In genomic region chr2:238296638-238297457, GRCh38 we compare ENCODE assay signal across 26 cellular contexts. TPM values are rescaled to one million over a fixed set of nuclear protein-coding genes. Genes with fewer than 3 reads are reported as not detected.
A peak's percentile ranks its signal among the peaks of the same experiment; 100 is the strongest.
DNase-seq lines count a peak whose midpoint lies in the region; FAIRE-seq and TF ChIP-seq lines count a peak whose summit lies in the region.
"Had no signal": no experiment of that assay in that cellular context is flagged by ENCODE, and none has a peak within 500 bp of the region (broad histone marks: within the 10 kb centered on the region; RNA-seq: fewer than 3 reads in every experiment).

No MANE protein-coding gene starts in this region.

- CTCF ChIA-PET in H1 (lab: Charles Lee; ENCODE audit: partially characterized antibody): interaction anchor here (0.7 to 1.2 kb wide), 3 partner anchors 8 to 1055 kb away, joined by 3 to 6 read pairs (median 3); no protein-coding TSS in a partner anchor

- H3K27me3 Mint-ChIP-seq in type B pancreatic cell: peaks cover 11% of the 10 kb centered on the region

- TF ChIP-seq RAD21 in H1 (IDR thresholded peaks at IDR 0.05 in 1 of 2, conservative IDR thresholded peaks at IDR 0.05 in 1 of 2; ENCODE audit: low read depth in 2 of 2, low read length in 2 of 2): no peak

- no peak overlapping the region for H3K9ac ChIP-seq in H1 (replicated peaks in 1 of 4; ENCODE audit: extremely low read depth in 1 of 4, low read depth in 3 of 4, low read length in 3 of 4)
- H3K9ac ChIP-seq in mesendoderm (ENCODE audit: low read length): no peak overlapping the region
- H3K9ac ChIP-seq: BLaER1 treated with 17β-estradiol and CSF1 and Interleukin-3, amounts not matched to agents 10 nM and 100 nM had no signal

- H3K23ac ChIP-seq in H1 (ENCODE audit: insufficient read length) (no peak overlapping the region), mesendoderm (ENCODE audit: low read length) (no peak overlapping the region)

- no peaks in the 10 kb centered on the region for H4K20me1 ChIP-seq in H1 (replicated peaks in 1 of 2; ENCODE audit: control insufficient read depth in 1 of 2, insufficient read depth in 2 of 2, low read length in 2 of 2)
- H4K20me1 ChIP-seq: BLaER1 treated with 17β-estradiol and CSF1 and Interleukin-3, amounts not matched to agents 10 nM and 100 nM had no signal

- H2BK15ac ChIP-seq in H1 (ENCODE audit: low read length) (0 out of 2 replicates have a peak overlapping the region, but pooled peaks have one; percentile 72), mesendoderm (replicated peaks; ENCODE audit: low read depth) (no peak overlapping the region)

- H3K4me3 ChIP-seq in H1 (ENCODE audit: extremely low read depth in 1 of 4, insufficient read depth in 2 of 4, low read depth in 3 of 4, low read length in 4 of 4) (no peak overlapping the region), mesendoderm (ENCODE audit: low read length) (no peak overlapping the region), sigmoid colon (no peak overlapping the region)
- H3K4me3 ChIP-seq: BLaER1 treated with 17β-estradiol and CSF1 and Interleukin-3, amounts not matched to agents 10 nM and 100 nM; PC-9; SJCRH30 had no signal

- intact Hi-C loops in sigmoid colon (cut with DNase I): no loop called here

- H3K14ac ChIP-seq in H1 (ENCODE audit: insufficient read length): no peak overlapping the region

- H3K27ac ChIP-seq in VCaP (peak overlapping the region; percentile 93; the same call in 1 of the 2 replicates), H1 (ENCODE audit: low read depth, low read length) (no peak overlapping the region), mesendoderm (ENCODE audit: low read depth, low read length) (peak overlapping the region; percentile 25), sigmoid colon (no peak overlapping the region)
- H3K27ac ChIP-seq: BLaER1 treated with 17β-estradiol and CSF1 and Interleukin-3, amounts not matched to agents 10 nM and 100 nM; PC-9; SJCRH30 had no signal

- no peak overlapping the region for H4K8ac ChIP-seq in H1 (ENCODE audit: extremely low read depth, insufficient read depth, low read length)
- H4K8ac ChIP-seq in mesendoderm (ENCODE audit: low read depth, low read length): no peak overlapping the region

- POLR2A ChIA-PET in H1 (lab: Charles Lee; ENCODE audit: partially characterized antibody): interaction anchor here (3.3 kb wide), 1 partner anchor 9 kb away, joined by 15 read pairs; the partner anchor contains the start of gene PER2

- H3K23me2 ChIP-seq in H1 (ENCODE audit: low read depth, low read length): no peaks in the 10 kb centered on the region

- no peaks in the 10 kb centered on the region for H3K9me3 Mint-ChIP-seq in type B pancreatic cell
- H3K9me3 Mint-ChIP-seq: CD4-positive, alpha-beta T cell had no signal

- no peak overlapping the region for H3K4me3 Mint-ChIP-seq in type B pancreatic cell
- H3K4me3 Mint-ChIP-seq: CD4-positive, alpha-beta T cell had no signal

- no peak overlapping the region for H3K4ac ChIP-seq in H1 (replicated peaks; ENCODE audit: insufficient read length, low read depth, low read length)
- no peak overlapping the region for H3K4ac ChIP-seq in mesendoderm (ENCODE audit: low read depth, low read length)

- H3K4me2 ChIP-seq in H1 (ENCODE audit: insufficient read depth in 1 of 2, low read depth in 2 of 2, low read length in 2 of 2) (no peak overlapping the region), mesendoderm (ENCODE audit: low read length) (no peak overlapping the region)
- H3K4me2 ChIP-seq: BLaER1 treated with 17β-estradiol and CSF1 and Interleukin-3, amounts not matched to agents 10 nM and 100 nM; PC-9 had no signal

- H3K56ac ChIP-seq in H1 (replicated peaks; ENCODE audit: insufficient read length, low read depth, low read length): no peak overlapping the region
- H3K56ac ChIP-seq in mesendoderm (ENCODE audit: low read length): peak overlapping the region; percentile 76

- H3K18ac ChIP-seq in H1 (ENCODE audit: extremely low read depth, low read length) (no peak overlapping the region), mesendoderm (ENCODE audit: low read length) (no peak overlapping the region)

- FAIRE-seq in H1 (lab: Jason Lieb, UNC): no peak
- FAIRE-seq: A204.1, G401.6 had no signal

- H3K27me3 ChIP-seq in H1 (replicated peaks in 1 of 4; ENCODE audit: control insufficient read depth in 3 of 4, extremely low read depth in 1 of 4, insufficient read depth in 3 of 4, low read length in 3 of 4) (peaks cover 0 to 2% (median 0%) of the 10 kb centered on the region in 4 experiments; a peak in 2 of 7 replicates), mesendoderm (ENCODE audit: insufficient read depth, low read length, poor library complexity) (no peaks in the 10 kb centered on the region), sigmoid colon (peaks cover 0 to 6% (median 0%) of the 10 kb centered on the region in 3 donors)
- H3K27me3 ChIP-seq: BLaER1 treated with 17β-estradiol and CSF1 and Interleukin-3, amounts not matched to agents 10 nM and 100 nM had no signal

- no peaks in the 10 kb centered on the region for H3K36me3 ChIP-seq in H1 (ENCODE audit: control insufficient read depth in 2 of 4, insufficient read depth in 4 of 4, low read length in 3 of 4)
- no peaks in the 10 kb centered on the region for H3K36me3 ChIP-seq in mesendoderm (ENCODE audit: control insufficient read depth, insufficient read depth, low read length)
- H3K36me3 ChIP-seq in sigmoid colon: no peaks in the 10 kb centered on the region
- H3K36me3 ChIP-seq: BLaER1 treated with 17β-estradiol and CSF1 and Interleukin-3, amounts not matched to agents 10 nM and 100 nM; SJCRH30 had no signal

- H4K5ac ChIP-seq in H1 (ENCODE audit: insufficient read length, low read depth, low read length) (no peak overlapping the region), mesendoderm (ENCODE audit: low read length) (no peak overlapping the region)

- no peak overlapping the region for H2BK12ac ChIP-seq in H1 (ENCODE audit: low read depth, low read length)

- no peaks in the 10 kb centered on the region for H3K9me3 ChIP-seq in H1 (ENCODE audit: insufficient read depth in 2 of 2, low read depth in 1 of 2, low read length in 1 of 2)
- H3K9me3 ChIP-seq in sigmoid colon: no peaks in the 10 kb centered on the region
- H3K9me3 ChIP-seq: BLaER1 treated with 17β-estradiol and CSF1 and Interleukin-3, amounts not matched to agents 10 nM and 100 nM; SJCRH30 had no signal

- no peaks in the 10 kb centered on the region for H3K4me1 Mint-ChIP-seq in type B pancreatic cell (ENCODE audit: unreplicated experiment)

- H3K79me2 ChIP-seq in H1 (ENCODE audit: control insufficient read depth in 1 of 2, insufficient read depth in 2 of 2, low read length in 2 of 2) (no peaks in the 10 kb centered on the region), mesendoderm (ENCODE audit: control insufficient read depth, insufficient read depth, low read length) (no peaks in the 10 kb centered on the region)

- H2AK5ac ChIP-seq in H1 (ENCODE audit: low read depth, low read length) (no peak overlapping the region), mesendoderm (ENCODE audit: low read length) (no peak overlapping the region)

- no peak for TF ChIP-seq EP300 in H1 (IDR thresholded peaks at IDR 0.05; ENCODE audit: borderline replicate concordance in 1 of 2, low read depth in 2 of 2, low read length in 2 of 2)
- no peak for TF ChIP-seq EP300 in sigmoid colon (IDR thresholded peaks at IDR 0.05)

- H3K4me1 ChIP-seq in H1 (replicated peaks in 1 of 4; ENCODE audit: control insufficient read depth in 3 of 4, insufficient read depth in 4 of 4, low read length in 3 of 4): no peaks in the 10 kb centered on the region
- H3K4me1 ChIP-seq in mesendoderm (ENCODE audit: control insufficient read depth, low read depth, low read length): peaks cover 2% of the 10 kb centered on the region
- H3K4me1 ChIP-seq in sigmoid colon: peaks cover 0 to 11% (median 9%) of the 10 kb centered on the region in 4 donors
- H3K4me1 ChIP-seq: SJCRH30 had no signal

- H4K91ac ChIP-seq in H1 (replicated peaks; ENCODE audit: insufficient read length, low read length): no peak overlapping the region

- no peak overlapping the region for H2AFZ ChIP-seq in H1 (ENCODE audit: low read length)
- H2AFZ ChIP-seq: PC-9 had no signal

- WGBS in H1 (ENCODE audit: extremely low coverage in 1 of 2, insufficient coverage in 1 of 2, insufficient read length in 1 of 2, insufficient replicate concordance in 2 of 2, low coverage in 1 of 2, low lambda C conversion rate in 2 of 2, missing lambda C conversion rate in 1 of 2), 2 experiments: 88% methylated on average over 23 of the region's 24 CpGs; no CpG with 5 or more reads in 1 of the 2 experiments
- no CpG with 5 or more reads among the region's 24 CpGs for WGBS in mesendoderm (ENCODE audit: extremely low coverage, insufficient coverage, low lambda C conversion rate)
- 85 to 87% methylated on average over 24 of the region's 24 CpGs for WGBS in sigmoid colon, 2 donors

- no peak overlapping the region; the same call in 1 of the 2 replicates for H2BK5ac ChIP-seq in H1 (ENCODE audit: low read depth, low read length)
- H2BK5ac ChIP-seq in mesendoderm (ENCODE audit: low read length): peak overlapping the region; percentile 1

- H3K27ac Mint-ChIP-seq in type B pancreatic cell: no peak overlapping the region
- H3K27ac Mint-ChIP-seq: CD4-positive, alpha-beta T cell had no signal

- no peaks in the 10 kb centered on the region for H3K79me1 ChIP-seq in H1 (ENCODE audit: low read depth, low read length)
- H3K79me1 ChIP-seq in mesendoderm (ENCODE audit: low read length): no peaks in the 10 kb centered on the region

- DNase-seq in H1 (ENCODE audit: low read depth in 1 of 2, low spot score in 2 of 2) (no peak), mesendoderm (peak; percentile 86), sigmoid colon (peak; percentile 56), type B pancreatic cell (ENCODE audit: extremely low spot score, unreplicated experiment) (no peak), SK-N-DZ (ENCODE audit: low spot score) (no peak), NCI-H2196 (lab: John Stamatoyannopoulos, UW; ENCODE audit: unreplicated experiment) (no peak), NCI-H1105 treated with DMSO at 0.1 percent for 48 hours (lab: John Stamatoyannopoulos, UW) (no peak)
- DNase-seq: AML-193; CD4-positive, alpha-beta T cell; COR-L47; GOT3; KBM-7; MV-4-11; NCI-H1105; NCI-H146; NCI-H1930; NCI-H2107; NCI-H446; NCI-H524 treated with DMSO at 0.1 percent for 48 hours; NCI-H774; PC-9; SJCRH30 had no signal

- H2BK20ac ChIP-seq in H1 (ENCODE audit: low read length): no peak overlapping the region

- no peaks in the 10 kb centered on the region for H3K36me3 Mint-ChIP-seq in type B pancreatic cell

- TF ChIP-seq POLR2A in H1 (IDR thresholded peaks at IDR 0.05; ENCODE audit: control extremely low read depth in 1 of 2, low read depth in 2 of 2, low read length in 2 of 2) (no peak), sigmoid colon (IDR thresholded peaks at IDR 0.05) (no peak)

- H2BK120ac ChIP-seq in H1 (replicated peaks; ENCODE audit: low read depth, low read length) (no peak overlapping the region), mesendoderm (ENCODE audit: low read depth, low read length) (no peak overlapping the region)

- TF ChIP-seq CTCF in VCaP (conservative IDR thresholded peaks at IDR 0.05) (no peak), H1 (IDR thresholded peaks at IDR 0.05; ENCODE audit: control extremely low read depth in 1 of 3, insufficient read depth in 1 of 3, low read depth in 1 of 3, low read length in 3 of 3) (no peak), sigmoid colon (IDR thresholded peaks at IDR 0.05) (no peak), type B pancreatic cell (conservative IDR thresholded peaks at IDR 0.05) (no peak)

RNA-seq across cellular contexts. Expression of gene PER2, which starts 8.4 kb away (rescaled TPM):
- total RNA-seq in H1 (2021; fragmentation: NEBNext Ultra II Directional; extraction: Animal tissue kit (Norgen Biotek cat#: 25700)): 5.5 TPM in 2 replicates
- 0.91 and 0.99 TPM in 2 replicates for polyA plus RNA-seq in H1 (2011; rRNA removed)
- polyA plus RNA-seq in H1 (2011; cell fraction: cytosol; rRNA removed): 0.78 TPM
- polyA plus RNA-seq in H1 (2011; cell fraction: nucleus; rRNA removed): 2.3 TPM
- 2.0 to 2.9 TPM (median 2.3 TPM) in 4 replicates for polyA plus RNA-seq in H1 (2012, experiment 1 of 2)
- polyA plus RNA-seq in H1 (2012, experiment 2 of 2): 0.73 TPM
- polyA plus RNA-seq in H1 (2013, experiment 1 of 2): 1.5 TPM
- 1.6 TPM for polyA plus RNA-seq in H1 (2013, experiment 2 of 2)
- 4.9 and 7.3 TPM in 2 replicates for polyA minus RNA-seq in H1 (2011; rRNA and poly(A)+ RNA removed)
- 3.7 TPM for polyA minus RNA-seq in H1 (2011; cell fraction: cytosol; rRNA and poly(A)+ RNA removed)
- polyA minus RNA-seq in H1 (2011; cell fraction: nucleus; rRNA and poly(A)+ RNA removed): 7.2 TPM
- 2.2 TPM for polyA plus RNA-seq in mesendoderm (2013, experiment 1 of 2)
- 2.0 TPM for polyA plus RNA-seq in mesendoderm (2013, experiment 2 of 2)
- 10 to 100 TPM in 1 of 4 donors, 1 to 10 TPM in 3; 7.7 to 11.8 (median 9.2) TPM for total RNA-seq in sigmoid colon
- 1 to 10 TPM; 3.7 to 7.1 (median 4.2) TPM for polyA plus RNA-seq in sigmoid colon
- 14.0 and 15.5 TPM in 2 replicates for total RNA-seq in type B pancreatic cell (ENCODE audit: low replicate concordance)
- polyA plus RNA-seq in SK-N-DZ (2014; cell fraction: cytosol; rRNA removed): 0.90 and 1.0 TPM in 2 replicates
- polyA plus RNA-seq in SK-N-DZ (2014; cell fraction: nucleus; rRNA removed): 0.71 and 3.6 TPM in 2 replicates

RNA-seq across cellular contexts. Expression of gene TRAF3IP1, which starts 23.5 kb away (rescaled TPM):
- 15.9 and 17.5 TPM in 2 replicates for total RNA-seq in H1 (2021; fragmentation: NEBNext Ultra II Directional; extraction: Animal tissue kit (Norgen Biotek cat#: 25700))
- polyA plus RNA-seq in H1 (2011; rRNA removed) (2.3 and 2.8 TPM in 2 replicates), sigmoid colon (10 to 100 TPM in 1 of 3 donors, 1 to 10 TPM in 2; 6.9 to 13.2 (median 7.2) TPM)
- polyA plus RNA-seq in H1 (2011; cell fraction: cytosol; rRNA removed): 4.4 TPM
- 2.4 TPM for polyA plus RNA-seq in H1 (2011; cell fraction: nucleus; rRNA removed)
- 10.7 to 16.8 TPM (median 13.9 TPM) in 4 replicates for polyA plus RNA-seq in H1 (2012, experiment 1 of 2)
- polyA plus RNA-seq in H1 (2012, experiment 2 of 2): 0.98 TPM
- polyA plus RNA-seq in H1 (2013, experiment 1 of 2): 9.9 TPM
- polyA plus RNA-seq in H1 (2013, experiment 2 of 2): 8.7 TPM
- polyA minus RNA-seq in H1 (2011; rRNA and poly(A)+ RNA removed): 3.5 and 8.0 TPM in 2 replicates
- 6.5 TPM for polyA minus RNA-seq in H1 (2011; cell fraction: cytosol; rRNA and poly(A)+ RNA removed)
- 4.1 TPM for polyA minus RNA-seq in H1 (2011; cell fraction: nucleus; rRNA and poly(A)+ RNA removed)
- 11.7 TPM for polyA plus RNA-seq in mesendoderm (2013, experiment 1 of 2)
- 12.0 TPM for polyA plus RNA-seq in mesendoderm (2013, experiment 2 of 2)
- total RNA-seq in sigmoid colon (10 to 100 TPM; 17.5 to 20.8 (median 18.2) TPM), type B pancreatic cell (ENCODE audit: low replicate concordance) (20.9 and 21.0 TPM in 2 replicates)
- polyA plus RNA-seq in SK-N-DZ (2014; cell fraction: cytosol; rRNA removed): 5.2 and 6.8 TPM in 2 replicates
- 1.8 and 2.7 TPM in 2 replicates for polyA plus RNA-seq in SK-N-DZ (2014; cell fraction: nucleus; rRNA removed)

RNA-seq across cellular contexts. Expression of gene HES6, which starts 57.0 kb away (rescaled TPM):
- 35.2 and 36.3 TPM in 2 replicates for total RNA-seq in H1 (2021; fragmentation: NEBNext Ultra II Directional; extraction: Animal tissue kit (Norgen Biotek cat#: 25700))
- polyA plus RNA-seq in H1 (2011; rRNA removed) (32.6 and 58.9 TPM in 2 replicates), sigmoid colon (10 to 100 TPM; 40.7 to 59.2 (median 52.3) TPM)
- 46.1 TPM for polyA plus RNA-seq in H1 (2011; cell fraction: cytosol; rRNA removed)
- 114 TPM for polyA plus RNA-seq in H1 (2011; cell fraction: nucleus; rRNA removed)
- 23.0 to 32.3 TPM (median 28.2 TPM) in 4 replicates for polyA plus RNA-seq in H1 (2012, experiment 1 of 2)
- 22.4 TPM for polyA plus RNA-seq in H1 (2012, experiment 2 of 2)
- polyA plus RNA-seq in H1 (2013, experiment 1 of 2): 34.8 TPM
- 33.0 TPM for polyA plus RNA-seq in H1 (2013, experiment 2 of 2)
- 2.3 and 2.4 TPM in 2 replicates for polyA minus RNA-seq in H1 (2011; rRNA and poly(A)+ RNA removed)
- 13.8 TPM for polyA minus RNA-seq in H1 (2011; cell fraction: cytosol; rRNA and poly(A)+ RNA removed)
- 35.0 TPM for polyA minus RNA-seq in H1 (2011; cell fraction: nucleus; rRNA and poly(A)+ RNA removed)
- polyA plus RNA-seq in mesendoderm (2013, experiment 1 of 2): 14.7 TPM
- 14.6 TPM for polyA plus RNA-seq in mesendoderm (2013, experiment 2 of 2)
- total RNA-seq in sigmoid colon (10 to 100 TPM; 13.2 to 27.3 (median 18.1) TPM), type B pancreatic cell (ENCODE audit: low replicate concordance) (12.0 and 24.4 TPM in 2 replicates)
- polyA plus RNA-seq in SK-N-DZ (2014; cell fraction: cytosol; rRNA removed): 218 and 334 TPM in 2 replicates
- polyA plus RNA-seq in SK-N-DZ (2014; cell fraction: nucleus; rRNA removed): 858 and 888 TPM in 2 replicates

Comparison
In these comparisons a context has a peak if more than half of its experiments do, and no peak if none do; other contexts are left out.
1. H3K27ac ChIP-seq: peak in VCaP (single experiment) and mesendoderm (single experiment); none in H1 (single experiment) and sigmoid colon (0 of 4).
2. DNase-seq: peak in mesendoderm (single experiment) and sigmoid colon (single experiment); none in H1 (0 of 2), type B pancreatic cell (single experiment), SK-N-DZ (single experiment), NCI-H2196 (single experiment) and NCI-H1105 treated with DMSO at 0.1 percent for 48 hours (single experiment).